ENCODE assay signal across 17 cellular contexts in genomic region chr10:63498665-63499064, GRCh38.
"Had no signal": no experiment of that assay in that cellular context is flagged by ENCODE, and none has a peak within 500 bp of the region (broad histone marks: within the 10 kb centered on the region; RNA-seq: fewer than 3 reads in every experiment).

No MANE protein-coding gene starts in this region.

- H3K9me3 ChIP-seq: adrenal gland, ovary, psoas muscle, stomach, testis had no signal

- FAIRE-seq: small intestine had no signal

- ATAC-seq: activated naive CD4-positive, alpha-beta T cell treated with anti-CD3 and anti-CD28 coated beads, Interleukin-2, amount 50 U/mL, for 72 hours; activated T-cell treated with anti-CD3 and anti-CD28 coated beads, Interleukin-2, amount 50 U/mL, for 4 hours; naive thymus-derived CD8-positive, alpha-beta T cell; psoas muscle; right cardiac atrium had no signal

- H3K36me3 ChIP-seq: adrenal gland, ovary had no signal

- H3K27me3 ChIP-seq: adrenal gland, ovary, stomach, testis had no signal

- H3K4me1 ChIP-seq: testis had no signal

- H3K27ac ChIP-seq: adrenal gland, ovary, psoas muscle, stomach, testis had no signal

- DNase-seq: activated CD4-positive, alpha-beta T cell treated with anti-CD3 and anti-CD28 coated beads, Interleukin-2, amount 50 U/mL, for 1 hour; activated CD4-positive, CD25-positive, alpha-beta regulatory T cell treated with anti-CD3 and anti-CD28 coated beads, Interleukin-2, amount 50 U/mL, for 72 hours; activated CD8-positive, alpha-beta memory T cell treated with anti-CD3 and anti-CD28 coated beads, Interleukin-2, amount 50 U/mL, for 4 hours; activated effector memory CD4-positive, alpha-beta T cell treated with anti-CD3 and anti-CD28 coated beads, Interleukin-2, amount 50 U/mL, for 16 hours; activated T-cell treated with anti-CD3 and anti-CD28 coated beads, Interleukin-2, amount 50 U/mL, for 4 hours; adrenal gland; foreskin fibroblast; mesendoderm; naive thymus-derived CD8-positive, alpha-beta T cell; ovary; psoas muscle; right cardiac atrium; small intestine; stimulated activated CD4-positive, alpha-beta T cell treated with anti-CD3 and anti-CD28 coated beads, Interleukin-4, amount 100 ng/mL, for 1 hour; stomach; testis had no signal

- H3K4me3 ChIP-seq: adrenal gland, ovary, psoas muscle, stomach, testis had no signal
